20 cellular contexts compared by ENCODE assay signal in the genomic region with DNA sequence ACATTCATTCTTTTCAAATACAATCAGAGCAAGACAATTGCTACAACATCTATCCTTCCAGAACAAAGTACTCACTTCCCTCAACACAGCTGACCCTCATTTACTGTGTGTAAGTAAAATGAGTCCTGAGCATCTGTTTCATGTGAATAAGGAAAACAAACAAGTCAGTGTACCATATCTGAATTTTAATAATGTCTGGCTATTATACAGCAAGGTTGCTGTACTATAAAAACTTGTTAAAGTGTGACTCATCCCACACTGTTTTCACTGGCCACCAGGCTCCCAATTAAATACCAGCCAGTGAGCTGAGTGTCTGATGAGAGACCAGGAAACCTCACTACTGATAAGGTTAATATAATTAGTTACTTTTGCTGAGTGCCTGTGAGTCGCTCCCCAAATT.
A peak's percentile ranks its signal among the peaks of the same experiment; 100 is the strongest.
DNase-seq lines count a peak whose midpoint lies in the region; TF ChIP-seq lines count a peak whose summit lies in the region.
"Had no signal": no experiment of that assay in that cellular context is flagged by ENCODE, and none has a peak within 500 bp of the region (broad histone marks: within the 10 kb centered on the region; RNA-seq: fewer than 3 reads in every experiment).

No MANE protein-coding gene starts in this region.

- peak overlapping the region; percentile 46 for H3K4me2 ChIP-seq in hepatocyte

- H3K36me3 ChIP-seq in hepatocyte (replicated peaks; ENCODE audit: insufficient read depth, low read depth) (no peaks in the 10 kb centered on the region), tibial artery (no peaks in the 10 kb centered on the region)
- H3K36me3 ChIP-seq: upper lobe of right lung had no signal

- H2AFZ ChIP-seq in hepatocyte, result no peak overlapping the region

- H3K27me3 ChIP-seq in hepatocyte (no peaks in the 10 kb centered on the region), tibial artery (no peaks in the 10 kb centered on the region)
- H3K27me3 ChIP-seq: upper lobe of right lung had no signal

- H3K27ac ChIP-seq in hepatocyte (no peak overlapping the region), tibial artery (no peak overlapping the region)
- H3K27ac ChIP-seq: upper lobe of right lung had no signal

- H3K79me2 ChIP-seq in hepatocyte, result no peaks in the 10 kb centered on the region

- H3K4me3 ChIP-seq in hepatocyte (no peak overlapping the region), tibial artery (no peak overlapping the region)
- H3K4me3 ChIP-seq: upper lobe of right lung had no signal

- H3K4me1 ChIP-seq in hepatocyte (ENCODE audit: insufficient read depth), result peaks cover 5% of the 10 kb centered on the region
- no peaks in the 10 kb centered on the region for H3K4me1 ChIP-seq in tibial artery
- H3K4me1 ChIP-seq: upper lobe of right lung had no signal

- no peaks in the 10 kb centered on the region for H4K20me1 ChIP-seq in hepatocyte (ENCODE audit: insufficient read depth, poor library complexity, severe bottlenecking)

- DNase-seq in A172 (ENCODE audit: low spot score), result peak; percentile 43
- peak; percentile 49 for DNase-seq in EH (ENCODE audit: low read depth)
- peak; percentile 69 for DNase-seq in SW480 (ENCODE audit: low spot score)
- DNase-seq in hepatocyte (ENCODE audit: low spot score), result no peak
- DNase-seq in NCI-H2227 treated with DMSO at 0.1 percent for 48 hours (lab: John Stamatoyannopoulos, UW), result no peak
- DNase-seq in NCI-H345 treated with DMSO at 0.1 percent for 48 hours (lab: John Stamatoyannopoulos, UW; ENCODE audit: unreplicated experiment), result no peak
- DNase-seq in tibial artery, result no peak
- DNase-seq in activated CD8-positive, alpha-beta memory T cell treated with anti-CD3 and anti-CD28 coated beads, Interleukin-2, amount 50 U/mL, for 48 hours, result no peak
- DNase-seq: activated CD4-positive, alpha-beta T cell treated with anti-CD3 and anti-CD28 coated beads for 4 hours; activated CD8-positive, alpha-beta memory T cell treated with anti-CD3 and anti-CD28 coated beads, Interleukin-2, amount 50 U/mL, for 4 hours; activated gamma-delta T cell treated with Interleukin-2 at 50 U/mL for 16 hours; amygdala; CD8-positive, alpha-beta memory T cell; left colon; NCI-H1092; NCI-H2107; NCI-H526; OCI-M1; stimulated activated naive CD8-positive, alpha-beta T cell treated with anti-CD3 and anti-CD28 coated beads, Interleukin-15, amount 100 ng/mL, for 72 hours; upper lobe of right lung had no signal

- no peaks in the 10 kb centered on the region for H3K9me3 ChIP-seq in hepatocyte (ENCODE audit: low read depth)
- no peaks in the 10 kb centered on the region for H3K9me3 ChIP-seq in tibial artery
- H3K9me3 ChIP-seq: upper lobe of right lung had no signal

- 0% methylated on average over 1 of the region's 1 CpG for WGBS in hepatocyte (ENCODE audit: low lambda C conversion rate, missing lambda C conversion rate)

- TF ChIP-seq CTCF in hepatocyte (IDR thresholded peaks at IDR 0.05; ENCODE audit: poor library complexity) (no peak), tibial artery (IDR thresholded peaks at IDR 0.05) (no peak)

- intact Hi-C loops in tibial artery (cut with DNase I; ENCODE audit: low total_unique reads), result no loop called here

- no peaks in the 10 kb centered on the region for H3K9me2 ChIP-seq in hepatocyte (replicated peaks; ENCODE audit: insufficient read depth)

Comparison
In these comparisons a context has a peak if more than half of its experiments do, and no peak if none do; other contexts are left out.
1. DNase-seq: peak in A172 (single experiment), EH (single experiment) and SW480 (single experiment); none in hepatocyte (single experiment), NCI-H2227 treated with DMSO at 0.1 percent for 48 hours (single experiment), NCI-H345 treated with DMSO at 0.1 percent for 48 hours (single experiment), tibial artery (0 of 2) and activated CD8-positive, alpha-beta memory T cell treated with anti-CD3 and anti-CD28 coated beads, Interleukin-2, amount 50 U/mL, for 48 hours (single experiment).